In the genomic region with DNA sequence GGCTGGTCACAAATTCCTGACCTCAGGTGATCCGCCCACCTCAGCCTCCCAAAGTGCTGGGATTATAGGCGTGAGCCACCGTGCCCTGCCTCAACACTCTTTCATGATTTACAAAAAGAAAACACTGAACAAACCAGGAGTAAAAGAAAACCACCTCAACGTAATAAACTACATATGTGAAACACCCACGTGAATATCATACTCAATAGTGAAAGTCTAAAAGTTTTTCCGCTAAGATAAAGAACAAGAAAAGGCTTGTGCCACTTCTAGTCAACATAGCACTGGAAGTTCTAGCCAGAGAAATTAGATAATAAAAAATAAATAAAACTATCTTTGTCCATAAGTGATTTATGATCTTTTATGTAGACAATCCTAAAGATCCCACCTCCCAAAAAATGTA, we compare ENCODE assay signal across 19 cellular contexts.
DNase-seq lines count a peak whose midpoint lies in the region; TF ChIP-seq lines count a peak whose summit lies in the region.
"Had no signal": no experiment of that assay in that cellular context is flagged by ENCODE, and none has a peak within 500 bp of the region (broad histone marks: within the 10 kb centered on the region; RNA-seq: fewer than 3 reads in every experiment).

No MANE protein-coding gene starts in this region.

- WGBS in endodermal cell (ENCODE audit: insufficient coverage in 1 of 2, insufficient read length in 1 of 2), 2 experiments = 87 to 100% methylated on average over 4 to 6 of the region's 6 CpGs
- 58 to 67% methylated on average over 4 to 6 of the region's 6 CpGs for WGBS in esophagus squamous epithelium, 2 donors

- peaks cover 7% of the 10 kb centered on the region for H3K9me3 ChIP-seq in endodermal cell (ENCODE audit: control insufficient read depth, low read length)
- no peaks in the 10 kb centered on the region for H3K9me3 ChIP-seq in ascending aorta
- H3K9me3 ChIP-seq in esophagus squamous epithelium = no peaks in the 10 kb centered on the region
- H3K9me3 ChIP-seq: BE2C had no signal

- no peaks in the 10 kb centered on the region for H3K27me3 Mint-ChIP-seq in activated T-cell treated with anti-CD3 and anti-CD28 coated beads, Interleukin-2, amount 50 U/mL, for 24 hours
- H3K27me3 Mint-ChIP-seq in endodermal cell (ENCODE audit: insufficient read depth) = no peaks in the 10 kb centered on the region
- H3K27me3 Mint-ChIP-seq: CD4-positive, alpha-beta T cell had no signal

- no peaks in the 10 kb centered on the region for H3K9me3 Mint-ChIP-seq in activated T-cell treated with anti-CD3 and anti-CD28 coated beads, Interleukin-2, amount 50 U/mL, for 24 hours
- no peaks in the 10 kb centered on the region for H3K9me3 Mint-ChIP-seq in endodermal cell
- H3K9me3 Mint-ChIP-seq: CD4-positive, alpha-beta T cell had no signal

- H3K4me1 Mint-ChIP-seq in activated T-cell treated with anti-CD3 and anti-CD28 coated beads, Interleukin-2, amount 50 U/mL, for 24 hours (ENCODE audit: low read depth) = peaks cover 36% of the 10 kb centered on the region
- no peaks in the 10 kb centered on the region for H3K4me1 Mint-ChIP-seq in endodermal cell

- TF ChIP-seq CTCF in endodermal cell (conservative IDR thresholded peaks at IDR 0.05) (no peak), ascending aorta (IDR thresholded peaks at IDR 0.05) (no peak), esophagus squamous epithelium (IDR thresholded peaks at IDR 0.05) (no peak)

- H3K4me3 ChIP-seq in endodermal cell (ENCODE audit: low read length) (no peak overlapping the region), ascending aorta (no peak overlapping the region), esophagus squamous epithelium (no peak overlapping the region)

- intact Hi-C loops in ascending aorta (cut with DNase I) (no loop called here), esophagus squamous epithelium (cut with DNase I) (no loop called here)

- H3K27ac ChIP-seq in endodermal cell (ENCODE audit: low read depth, low read length) = no peak overlapping the region
- no peak overlapping the region for H3K27ac ChIP-seq in ascending aorta
- H3K27ac ChIP-seq in esophagus squamous epithelium = no peak overlapping the region
- H3K27ac ChIP-seq: KMS-11 had no signal

- no peak for DNase-seq in activated T-cell treated with anti-CD3 and anti-CD28 coated beads, Interleukin-2, amount 50 U/mL, for 24 hours
- no peak for DNase-seq in activated T-cell treated with anti-CD3 and anti-CD28 coated beads for 4 hours
- peak; percentile 6 for DNase-seq in COLO829 (ENCODE audit: low spot score)
- peak; percentile 40 for DNase-seq in SK-MEL-5 (ENCODE audit: low read depth, low spot score)
- DNase-seq in endodermal cell = no peak
- DNase-seq in ascending aorta (ENCODE audit: low spot score in 2 of 2) = no peak
- no peak for DNase-seq in esophagus squamous epithelium (lab: John Stamatoyannopoulos, UW)
- DNase-seq: BE2C; CD4-positive, alpha-beta T cell; DMS79; NCI-H1417 treated with DMSO at 0.1 percent for 48 hours; NCI-H187 treated with DMSO at 0.1 percent for 48 hours; NCI-H226; NCI-H524; NCI-H82; PC-3; RPMI8226; SIG-M5 had no signal

- H3K36me3 ChIP-seq in endodermal cell (ENCODE audit: control insufficient read depth, insufficient read depth, low read length) (peaks cover 33% of the 10 kb centered on the region), ascending aorta (peaks cover 5 to 7% of the 10 kb centered on the region in 2 donors), esophagus squamous epithelium (peaks cover 0 to 27% (median 0%) of the 10 kb centered on the region in 3 donors)

- no peak overlapping the region for H3K9ac ChIP-seq in endodermal cell (ENCODE audit: extremely low read depth, low read length, poor library complexity, severe bottlenecking)
- H3K9ac ChIP-seq: KMS-11 had no signal

- in situ Hi-C loops in SK-MEL-5 (cut with HindIII; ENCODE audit: low pct_unique_long_range_greater_than_20kb, low sequenced_read_pairs) = no loop called here

- H3K36me3 Mint-ChIP-seq in activated T-cell treated with anti-CD3 and anti-CD28 coated beads, Interleukin-2, amount 50 U/mL, for 24 hours (ENCODE audit: low read depth) = peaks cover 47% of the 10 kb centered on the region
- H3K36me3 Mint-ChIP-seq in endodermal cell (ENCODE audit: low read depth) = peaks cover 23% of the 10 kb centered on the region

- H3K4me3 Mint-ChIP-seq in activated T-cell treated with anti-CD3 and anti-CD28 coated beads, Interleukin-2, amount 50 U/mL, for 24 hours = no peak overlapping the region
- no peak overlapping the region for H3K4me3 Mint-ChIP-seq in endodermal cell
- H3K4me3 Mint-ChIP-seq: CD4-positive, alpha-beta T cell had no signal

- no peak for TF ChIP-seq POLR2A in esophagus squamous epithelium (IDR thresholded peaks at IDR 0.05)

- peak overlapping the region; percentile 59 for H3K27ac Mint-ChIP-seq in activated T-cell treated with anti-CD3 and anti-CD28 coated beads, Interleukin-2, amount 50 U/mL, for 24 hours
- H3K27ac Mint-ChIP-seq in endodermal cell = peak overlapping the region; percentile 84
- H3K27ac Mint-ChIP-seq: CD4-positive, alpha-beta T cell had no signal

- H3K27me3 ChIP-seq in endodermal cell (ENCODE audit: control insufficient read depth, insufficient read depth, low read length, poor library complexity, severe bottlenecking) (no peaks in the 10 kb centered on the region), ascending aorta (no peaks in the 10 kb centered on the region), esophagus squamous epithelium (no peaks in the 10 kb centered on the region)
- H3K27me3 ChIP-seq: BE2C had no signal

- H3K4me1 ChIP-seq in endodermal cell (ENCODE audit: control insufficient read depth, insufficient read depth, low read length) (no peaks in the 10 kb centered on the region), ascending aorta (no peaks in the 10 kb centered on the region), esophagus squamous epithelium (no peaks in the 10 kb centered on the region)
- H3K4me1 ChIP-seq: BE2C had no signal

Comparison
In these comparisons a context has a peak if more than half of its experiments do, and no peak if none do; other contexts are left out.
1. DNase-seq: peak in COLO829 (single experiment) and SK-MEL-5 (single experiment); none in activated T-cell treated with anti-CD3 and anti-CD28 coated beads, Interleukin-2, amount 50 U/mL, for 24 hours (single experiment), activated T-cell treated with anti-CD3 and anti-CD28 coated beads for 4 hours (single experiment), endodermal cell (single experiment), ascending aorta (0 of 2) and esophagus squamous epithelium (single experiment).